In genomic region chr14:54471641-54472040, GRCh38 we compare ENCODE assay signal across 29 cellular contexts. TPM values are rescaled to one million over a fixed set of nuclear protein-coding genes. Genes with fewer than 3 reads are reported as not detected.
A peak's percentile ranks its signal among the peaks of the same experiment; 100 is the strongest.
DNase-seq lines count a peak whose midpoint lies in the region; ATAC-seq, FAIRE-seq and TF ChIP-seq lines count a peak whose summit lies in the region.
"Had no signal": no experiment of that assay in that cellular context is flagged by ENCODE, and none has a peak within 500 bp of the region (broad histone marks: within the 10 kb centered on the region; RNA-seq: fewer than 3 reads in every experiment).

No MANE protein-coding gene starts in this region.

- H3K27ac Mint-ChIP-seq in GM23338, result no peak overlapping the region
- H3K27ac Mint-ChIP-seq: activated CD4-positive, alpha-beta memory T cell treated with anti-CD3 and anti-CD28 coated beads, Interleukin-2, amount 10 ng/mL, durations not matched to agents 7 days and 5 days; activated T-helper 17 cell treated with anti-CD3 and anti-CD28 coated beads, Interleukin-2, amount 50 U/mL, for 72 hours; stimulated activated effector memory CD8-positive, alpha-beta T cell treated with anti-CD3 and anti-CD28 coated beads, Interleukin-12 subunit alpha, Interleukin-12 subunit beta, amount 100 ng/mL, for 72 hours had no signal

- peak; percentile 23; a peak in 4 of 6 replicates for ATAC-seq in A549
- ATAC-seq in PC-3, result no peak
- peak in 6 of 8 donors; percentile 33 to 85 (median 63) for ATAC-seq in heart right ventricle
- ATAC-seq in GM23338, result no peak
- ATAC-seq in HG02623 (IDR thresholded peaks at IDR 0.05; ENCODE audit: unreplicated experiment), result no peak
- ATAC-seq in HG03520 (IDR thresholded peaks at IDR 0.05; ENCODE audit: unreplicated experiment), result no peak
- ATAC-seq: activated T-helper 17 cell treated with anti-CD3 and anti-CD28 coated beads, Interleukin-2, amount 50 U/mL, for 72 hours; HCT116; sciatic nerve; stimulated activated effector memory CD8-positive, alpha-beta T cell treated with anti-CD3 and anti-CD28 coated beads, Interleukin-12 subunit alpha, Interleukin-12 subunit beta, amount 100 ng/mL, for 72 hours had no signal

- no peak overlapping the region for H2BK120ac ChIP-seq in mesendoderm (ENCODE audit: low read depth, low read length)

- H3K27me3 ChIP-seq in PC-3 (ENCODE audit: low read length) (no peaks in the 10 kb centered on the region), heart right ventricle (no peaks in the 10 kb centered on the region), mesendoderm (ENCODE audit: insufficient read depth, low read length, poor library complexity) (no peaks in the 10 kb centered on the region), GM23338 (ENCODE audit: insufficient read depth) (no peaks in the 10 kb centered on the region)
- H3K27me3 ChIP-seq: BLaER1 treated with 17β-estradiol and CSF1 and Interleukin-3, amounts not matched to agents 10 nM and 100 nM; transverse colon had no signal

- no peak overlapping the region for H3K23ac ChIP-seq in mesendoderm (ENCODE audit: low read length)

- H3K27me3 Mint-ChIP-seq in GM23338 (ENCODE audit: insufficient read depth, low read depth, poor library complexity), result no peaks in the 10 kb centered on the region
- H3K27me3 Mint-ChIP-seq: activated CD4-positive, alpha-beta memory T cell treated with anti-CD3 and anti-CD28 coated beads, Interleukin-2, amount 10 ng/mL, durations not matched to agents 7 days and 5 days; activated T-helper 17 cell treated with anti-CD3 and anti-CD28 coated beads, Interleukin-2, amount 50 U/mL, for 72 hours had no signal

- H3K36me3 ChIP-seq in PC-3 (ENCODE audit: low read depth, low read length), result peaks cover 12% of the 10 kb centered on the region; the same call in 1 of the 2 replicates
- peaks cover 0 to 45% (median 0%) of the 10 kb centered on the region in 9 donors for H3K36me3 ChIP-seq in heart right ventricle
- no peaks in the 10 kb centered on the region for H3K36me3 ChIP-seq in mesendoderm (ENCODE audit: control insufficient read depth, insufficient read depth, low read length)
- no peaks in the 10 kb centered on the region; the same call in 1 of the 2 replicates for H3K36me3 ChIP-seq in GM23338 (ENCODE audit: insufficient read depth)
- H3K36me3 ChIP-seq: transverse colon had no signal

- no peak for TF ChIP-seq EP300 in A549 (IDR thresholded peaks at IDR 0.05)

- no peak for TF ChIP-seq CTCF in A549 (IDR thresholded peaks at IDR 0.05)
- TF ChIP-seq CTCF in PC-3 (conservative IDR thresholded peaks at IDR 0.05; ENCODE audit: low read depth, low read length), result no peak
- TF ChIP-seq CTCF in heart right ventricle (IDR thresholded peaks at IDR 0.05), result no peak
- TF ChIP-seq CTCF in GM23338 (conservative IDR thresholded peaks at IDR 0.05; ENCODE audit: low read depth in 2 of 2), result no peak

- no peak for TF ChIP-seq POLR2A in A549 (IDR thresholded peaks at IDR 0.05; ENCODE audit: low read length)

- CTCF ChIA-PET in A549 (lab: Yijun Ruan, JAX), result interaction anchor here (1.9 kb wide), 1 partner anchor 31 kb away, joined by 6 read pairs; the partner anchor contains the start of gene CNIH1
- CTCF ChIA-PET in PC-3 (lab: Charles Lee), result no interaction called here

- no peak overlapping the region for H3K4me3 Mint-ChIP-seq in GM23338
- H3K4me3 Mint-ChIP-seq: activated CD4-positive, alpha-beta memory T cell treated with anti-CD3 and anti-CD28 coated beads, Interleukin-2, amount 10 ng/mL, durations not matched to agents 7 days and 5 days; activated T-helper 17 cell treated with anti-CD3 and anti-CD28 coated beads, Interleukin-2, amount 50 U/mL, for 72 hours; immature natural killer cell; stimulated activated effector memory CD8-positive, alpha-beta T cell treated with anti-CD3 and anti-CD28 coated beads, Interleukin-12 subunit alpha, Interleukin-12 subunit beta, amount 100 ng/mL, for 72 hours had no signal

- no peak overlapping the region for H3K9ac ChIP-seq in PC-3 (ENCODE audit: low read length)
- no peak overlapping the region for H3K9ac ChIP-seq in mesendoderm (ENCODE audit: low read length)
- H3K9ac ChIP-seq: BLaER1 treated with 17β-estradiol and CSF1 and Interleukin-3, amounts not matched to agents 10 nM and 100 nM had no signal

- DNase-seq in A549 (ENCODE audit: low read depth in 1 of 2, low spot score in 1 of 2) (no peak), PC-3 (no peak), heart right ventricle (no peak), mesendoderm (no peak), SW 1271 (lab: John Stamatoyannopoulos, UW) (no peak), GM23338 (ENCODE audit: low spot score) (no peak)
- DNase-seq: activated CD4-positive, alpha-beta memory T cell treated with anti-CD3 and anti-CD28 coated beads, Interleukin-2, amount 10 ng/mL, durations not matched to agents 7 days and 5 days; activated CD8-positive, alpha-beta memory T cell treated with anti-CD3 and anti-CD28 coated beads, Interleukin-2, amount 50 U/mL, for 4 hours; activated naive CD4-positive, alpha-beta T cell treated with anti-CD3 and anti-CD28 coated beads, Interleukin-2, amount 50 U/mL, for 16 hours; aorta; COR-L47; DMS79; immature natural killer cell; NCI-H1436 treated with DMSO at 0.1 percent for 48 hours; NCI-H2081 treated with DMSO at 0.1 percent for 48 hours; NCI-H226; NCI-H69; transverse colon had no signal

- H3F3A ChIP-seq in PC-3 (ENCODE audit: low read length, unreplicated experiment) (no peaks in the 10 kb centered on the region), GM23338 (replicated peaks; ENCODE audit: low read depth) (no peaks in the 10 kb centered on the region)

- H3K9me2 ChIP-seq in PC-3 (replicated peaks; ENCODE audit: low read length), result no peaks in the 10 kb centered on the region
- no peaks in the 10 kb centered on the region for H3K9me2 ChIP-seq in GM23338 (ENCODE audit: insufficient read depth)

- H2BK15ac ChIP-seq in mesendoderm (replicated peaks; ENCODE audit: low read depth), result no peak overlapping the region

- H3K56ac ChIP-seq in mesendoderm (ENCODE audit: low read length), result no peak overlapping the region

- H4K5ac ChIP-seq in mesendoderm (ENCODE audit: low read length), result no peak overlapping the region

- TF ChIP-seq RAD21 in A549 (conservative IDR thresholded peaks at IDR 0.05 in 1 of 2, IDR thresholded peaks at IDR 0.05 in 1 of 2), result no peak

- intact Hi-C loops in PC-3 (cut with micrococcal nuclease), result no loop called here
- intact Hi-C loops in heart right ventricle (cut with DNase I), result no loop called here

- no peak overlapping the region for H4K8ac ChIP-seq in mesendoderm (ENCODE audit: low read depth, low read length)

- no peak for FAIRE-seq in A549 (lab: Jason Lieb, UNC)
- FAIRE-seq: bronchial epithelial cell, colon, G401.6, RCC 7860 had no signal

- no peaks in the 10 kb centered on the region for H3K79me1 ChIP-seq in mesendoderm (ENCODE audit: low read length)

- H3K4me1 Mint-ChIP-seq in GM23338, result peaks cover 13% of the 10 kb centered on the region; the same call in 2 of the 3 replicates
- H3K4me1 Mint-ChIP-seq: activated CD4-positive, alpha-beta memory T cell treated with anti-CD3 and anti-CD28 coated beads, Interleukin-2, amount 10 ng/mL, durations not matched to agents 7 days and 5 days; immature natural killer cell; stimulated activated effector memory CD8-positive, alpha-beta T cell treated with anti-CD3 and anti-CD28 coated beads, Interleukin-12 subunit alpha, Interleukin-12 subunit beta, amount 100 ng/mL, for 72 hours had no signal

- no peak overlapping the region for H2AFZ ChIP-seq in PC-3 (ENCODE audit: low read length)
- no peak overlapping the region for H2AFZ ChIP-seq in GM23338

- POLR2A ChIA-PET in A549 (lab: Yijun Ruan, JAX), result no interaction called here
- POLR2A ChIA-PET in PC-3 (lab: Charles Lee; ENCODE audit: unreplicated experiment), result no interaction called here

- H3K4me3 ChIP-seq in A549, result no peak overlapping the region
- no peak overlapping the region for H3K4me3 ChIP-seq in PC-3 (ENCODE audit: low read length)
- H3K4me3 ChIP-seq in heart right ventricle, result no peak overlapping the region
- H3K4me3 ChIP-seq in mesendoderm (ENCODE audit: low read length), result no peak overlapping the region
- H3K4me3 ChIP-seq in GM23338, result no peak overlapping the region
- H3K4me3 ChIP-seq: BLaER1 treated with 17β-estradiol and CSF1 and Interleukin-3, amounts not matched to agents 10 nM and 100 nM; transverse colon had no signal

- peak overlapping the region; percentile 9 for H3K18ac ChIP-seq in mesendoderm (ENCODE audit: low read length)

- peaks cover 14% of the 10 kb centered on the region for H3K9me3 ChIP-seq in A549
- peaks cover 15% of the 10 kb centered on the region for H3K9me3 ChIP-seq in PC-3 (ENCODE audit: low read length)
- H3K9me3 ChIP-seq in heart right ventricle, result peaks cover 0 to 15% (median 3%) of the 10 kb centered on the region in 11 donors

- H3K4me1 ChIP-seq in A549 (peaks cover 11% of the 10 kb centered on the region), PC-3 (ENCODE audit: insufficient read depth, low read length) (no peaks in the 10 kb centered on the region), heart right ventricle (peaks cover 0 to 18% (median 0%) of the 10 kb centered on the region in 9 donors), mesendoderm (ENCODE audit: control insufficient read depth, low read depth, low read length) (peaks cover 16% of the 10 kb centered on the region), GM23338 (ENCODE audit: insufficient read depth) (no peaks in the 10 kb centered on the region)
- H3K4me1 ChIP-seq: BLaER1 treated with 17β-estradiol and CSF1 and Interleukin-3, amounts not matched to agents 10 nM and 100 nM had no signal

- BruUV-seq in PC-3 (replicated peaks; lab: Mats Ljungman, UMichigan), result TSS peak; percentile 0

- peaks cover 18% of the 10 kb centered on the region for H3K9me3 Mint-ChIP-seq in GM23338

- no peak overlapping the region for H3K4ac ChIP-seq in mesendoderm (ENCODE audit: low read depth, low read length)

- H3K79me2 ChIP-seq in PC-3 (ENCODE audit: low read length) (no peaks in the 10 kb centered on the region), mesendoderm (ENCODE audit: control insufficient read depth, insufficient read depth, low read length) (no peaks in the 10 kb centered on the region), GM23338 (replicated peaks; ENCODE audit: insufficient read depth) (no peaks in the 10 kb centered on the region)

- H3K4me2 ChIP-seq in A549 (no peak overlapping the region), PC-3 (ENCODE audit: low read length) (no peak overlapping the region), mesendoderm (ENCODE audit: low read length) (no peak overlapping the region), GM23338 (no peak overlapping the region)
- H3K4me2 ChIP-seq: BLaER1 treated with 17β-estradiol and CSF1 and Interleukin-3, amounts not matched to agents 10 nM and 100 nM had no signal

- 90% methylated on average over 4 of the region's 4 CpGs for WGBS in A549 (ENCODE audit: missing lambda C conversion rate)
- 62 to 68% methylated on average over 4 of the region's 4 CpGs for WGBS in heart right ventricle, 2 donors
- WGBS in mesendoderm (ENCODE audit: extremely low coverage, insufficient coverage, low lambda C conversion rate), result no CpG with 5 or more reads among the region's 4 CpGs

- H3K36me3 Mint-ChIP-seq in GM23338 (ENCODE audit: low read depth), result peaks cover 15% of the 10 kb centered on the region

- H4K20me1 ChIP-seq in PC-3 (ENCODE audit: low read length) (no peaks in the 10 kb centered on the region), GM23338 (replicated peaks; ENCODE audit: insufficient read depth) (no peaks in the 10 kb centered on the region; the same call in 1 of the 2 replicates)

- H3K27ac ChIP-seq in A549 (no peak overlapping the region), PC-3 (ENCODE audit: low read length) (no peak overlapping the region), heart right ventricle (peak overlapping the region in 6 of 10 donors; percentile 3 to 71 (median 57)), mesendoderm (ENCODE audit: low read depth, low read length) (no peak overlapping the region), GM23338 (ENCODE audit: low read depth) (no peak overlapping the region)
- H3K27ac ChIP-seq: BLaER1 treated with 17β-estradiol and CSF1 and Interleukin-3, amounts not matched to agents 10 nM and 100 nM; transverse colon had no signal

- H2BK5ac ChIP-seq in mesendoderm (ENCODE audit: low read length), result no peak overlapping the region

- H2AK5ac ChIP-seq in mesendoderm (ENCODE audit: low read length), result no peak overlapping the region

RNA-seq across cellular contexts. Expression of gene GMFB, which starts 17.1 kb away (rescaled TPM):
- polyA plus RNA-seq in A549 (2011; rRNA removed), result 35.3 and 45.5 TPM in 2 replicates
- 7.0 TPM in 2 replicates for polyA plus RNA-seq in A549 (2012; cell fraction: cytosol; rRNA removed)
- 3.9 and 6.6 TPM in 2 replicates for polyA plus RNA-seq in A549 (2012; cell fraction: nucleus; rRNA removed)
- polyA plus RNA-seq in A549 (2017; fragmentation: RNase III; extraction: RNeasy Plus Mini Kit Qiagen cat#74134 plus additional on column Dnase treatment), result 56.8 to 66.7 TPM (median 62.3 TPM) in 3 replicates
- 10.9 and 11.4 TPM in 2 replicates for polyA minus RNA-seq in A549 (2011; rRNA and poly(A)+ RNA removed)
- 45.2 and 85.2 TPM in 2 replicates for total RNA-seq in PC-3 (2014; rRNA removed)
- 10 to 100 TPM; 16.8 to 30.5 (median 20.2) TPM for total RNA-seq in heart right ventricle
- 1 to 10 TPM; 9.1 to 9.6 TPM for polyA plus RNA-seq in heart right ventricle
- polyA plus RNA-seq in mesendoderm (2013, experiment 1 of 2), result 66.3 TPM
- polyA plus RNA-seq in mesendoderm (2013, experiment 2 of 2), result 68.1 TPM
- 88.3 and 94.3 TPM in 2 replicates for total RNA-seq in GM23338 (2014; rRNA removed; shearing (Covaris generic))
- 44.4 and 56.5 TPM in 2 replicates for polyA plus RNA-seq in GM23338 (2016; fragmentation: Nextera tagmentation; extraction: Ambion mirVana)

RNA-seq across cellular contexts. Expression of gene CNIH1, which starts 30.5 kb away (rescaled TPM):
- polyA plus RNA-seq in A549 (2011; rRNA removed) (411 and 487 TPM in 2 replicates), A549 (2017; fragmentation: RNase III; extraction: RNeasy Plus Mini Kit Qiagen cat#74134 plus additional on column Dnase treatment) (337 to 361 TPM (median 347 TPM) in 3 replicates), heart right ventricle (100 to 1,000 TPM in 1 of 2 donors, 10 to 100 TPM in 1; 26.8 to 114 TPM), GM23338 (2016; fragmentation: Nextera tagmentation; extraction: Ambion mirVana) (135 and 141 TPM in 2 replicates)
- polyA plus RNA-seq in A549 (2012; cell fraction: cytosol; rRNA removed), result 172 and 215 TPM in 2 replicates
- polyA plus RNA-seq in A549 (2012; cell fraction: nucleus; rRNA removed), result 144 and 174 TPM in 2 replicates
- 453 and 486 TPM in 2 replicates for polyA minus RNA-seq in A549 (2011; rRNA and poly(A)+ RNA removed)
- total RNA-seq in PC-3 (2014; rRNA removed) (139 and 194 TPM in 2 replicates), heart right ventricle (100 to 1,000 TPM in 3 of 10 donors, 10 to 100 TPM in 7; 80.7 to 108 (median 91.4) TPM)
- 115 TPM for polyA plus RNA-seq in mesendoderm (2013, experiment 1 of 2)
- polyA plus RNA-seq in mesendoderm (2013, experiment 2 of 2), result 116 TPM
- 172 and 197 TPM in 2 replicates for total RNA-seq in GM23338 (2014; rRNA removed; shearing (Covaris generic))

RNA-seq across cellular contexts. Expression of gene CGRRF1, which starts 38.1 kb away (rescaled TPM):
- polyA plus RNA-seq in A549 (2011; rRNA removed), result 35.4 and 35.9 TPM in 2 replicates
- polyA plus RNA-seq in A549 (2012; cell fraction: cytosol; rRNA removed), result 4.7 and 5.9 TPM in 2 replicates
- polyA plus RNA-seq in A549 (2012; cell fraction: nucleus; rRNA removed), result 2.6 and 4.0 TPM in 2 replicates
- 15.4 to 18.2 TPM (median 15.8 TPM) in 3 replicates for polyA plus RNA-seq in A549 (2017; fragmentation: RNase III; extraction: RNeasy Plus Mini Kit Qiagen cat#74134 plus additional on column Dnase treatment)
- 9.6 and 10.1 TPM in 2 replicates for polyA minus RNA-seq in A549 (2011; rRNA and poly(A)+ RNA removed)
- total RNA-seq in PC-3 (2014; rRNA removed), result 31.3 and 31.5 TPM in 2 replicates
- 10 to 100 TPM; 14.2 to 20.3 (median 16.7) TPM for total RNA-seq in heart right ventricle
- polyA plus RNA-seq in heart right ventricle, result 10 to 100 TPM; 21.3 to 23.1 TPM
- 16.5 TPM for polyA plus RNA-seq in mesendoderm (2013, experiment 1 of 2)
- 16.1 TPM for polyA plus RNA-seq in mesendoderm (2013, experiment 2 of 2)
- 18.8 and 20.7 TPM in 2 replicates for total RNA-seq in GM23338 (2014; rRNA removed; shearing (Covaris generic))
- 23.0 and 28.3 TPM in 2 replicates for polyA plus RNA-seq in GM23338 (2016; fragmentation: Nextera tagmentation; extraction: Ambion mirVana)

Comparison
In these comparisons a context has a peak if more than half of its experiments do, and no peak if none do; other contexts are left out.
1. ATAC-seq: peak in A549 (2 of 2) and heart right ventricle (6 of 8); none in PC-3 (single experiment), GM23338 (single experiment), HG02623 (single experiment) and HG03520 (single experiment).
2. H3K27ac ChIP-seq: peak in heart right ventricle (6 of 10); none in A549 (0 of 2), PC-3 (single experiment), mesendoderm (single experiment) and GM23338 (single experiment).